Comparison of ENCODE assay signal across 1 cellular context in genomic region chr9:122159026-122159924, GRCh38.
TF ChIP-seq lines count a peak whose summit lies in the region.

Gene MORN5, plus strand, starts transcription at chr9:122159908. Its CDS starts 65 bp downstream, at chr9:122159973.
Gene NDUFA8, minus strand, starts transcription at chr9:122159779. Its CDS starts 102 bp downstream, at chr9:122159677.

TF ChIP-seq in H1, 55 proteins besides CTCF, POLR2A, EP300 and RAD21:
- no peak for TF ChIP-seq ATF3 (IDR thresholded peaks at IDR 0.05; ENCODE audit: insufficient read depth, low read depth, low read length)
- no peak for TF ChIP-seq SIX5 (IDR thresholded peaks at IDR 0.05; ENCODE audit: low read depth, low read length)
- no peak for TF ChIP-seq SRF (IDR thresholded peaks at IDR 0.05; ENCODE audit: low read depth, low read length)
- no peak for TF ChIP-seq SP4 (IDR thresholded peaks at IDR 0.05; ENCODE audit: low read length)
- TF ChIP-seq CHD7 (IDR thresholded peaks at IDR 0.05; ENCODE audit: insufficient replicate concordance, low read length) = no peak
- TF ChIP-seq ZNF274 (IDR thresholded peaks at IDR 0.05; ENCODE audit: borderline replicate concordance, extremely low read depth, low read length) = no peak
- TF ChIP-seq BRCA1 (IDR thresholded peaks at IDR 0.05; ENCODE audit: low read depth, low read length) = no peak
- no peak for TF ChIP-seq POU5F1 (IDR thresholded peaks at IDR 0.05; ENCODE audit: low read depth, low read length)
- no peak for TF ChIP-seq SAP30 (IDR thresholded peaks at IDR 0.05; ENCODE audit: insufficient read depth, insufficient replicate concordance, low read length)
- peak in 1 of 2 experiments; percentile 56; a peak in 1 of 4 replicates for TF ChIP-seq SIN3A (conservative IDR thresholded peaks at IDR 0.05 in 1 of 2, IDR thresholded peaks at IDR 0.05 in 1 of 2; ENCODE audit: low read depth in 1 of 2, low read length in 2 of 2)
- TF ChIP-seq CHD2 (IDR thresholded peaks at IDR 0.05; ENCODE audit: low read length) = no peak
- TF ChIP-seq HDAC6 (IDR thresholded peaks at IDR 0.05; ENCODE audit: low read depth, low read length) = no peak
- peak; percentile 54; the same call in 1 of the 2 replicates for TF ChIP-seq TBP (IDR thresholded peaks at IDR 0.05; ENCODE audit: low read depth, low read length)
- TF ChIP-seq TAF1 (IDR thresholded peaks at IDR 0.05; ENCODE audit: low read depth, low read length) = peak; percentile 61
- TF ChIP-seq SP1 (IDR thresholded peaks at IDR 0.05; ENCODE audit: low read depth, low read length) = no peak
- TF ChIP-seq BACH1 (IDR thresholded peaks at IDR 0.05; ENCODE audit: low read length) = no peak
- TF ChIP-seq KDM1A (IDR thresholded peaks at IDR 0.05; ENCODE audit: borderline replicate concordance, low read length) = no peak
- no peak for TF ChIP-seq BCL11A (IDR thresholded peaks at IDR 0.05; ENCODE audit: low read depth in 2 of 2, low read length in 2 of 2)
- TF ChIP-seq MAX (IDR thresholded peaks at IDR 0.05) = peak; percentile 71; the same call in 1 of the 2 replicates
- no peak for TF ChIP-seq USF2 (IDR thresholded peaks at IDR 0.05; ENCODE audit: low read length)
- no peak for TF ChIP-seq GTF2F1 (IDR thresholded peaks at IDR 0.05; ENCODE audit: borderline replicate concordance, low read depth, low read length)
- no peak for TF ChIP-seq ATF2 (IDR thresholded peaks at IDR 0.05; ENCODE audit: low read length)
- TF ChIP-seq NANOG (IDR thresholded peaks at IDR 0.05; ENCODE audit: insufficient read depth, low read depth, low read length, poor library complexity, severe bottlenecking) = no peak
- TF ChIP-seq CBX5 (IDR thresholded peaks at IDR 0.05; ENCODE audit: low read depth, low read length) = no peak
- TF ChIP-seq RNF2 (IDR thresholded peaks at IDR 0.05; ENCODE audit: borderline replicate concordance, low read depth, low read length, missing control alignments, poor library complexity, severe bottlenecking) = no peak
- TF ChIP-seq JUN (IDR thresholded peaks at IDR 0.05; ENCODE audit: low read depth, low read length) = no peak
- no peak for TF ChIP-seq CBX8 (IDR thresholded peaks at IDR 0.05; ENCODE audit: borderline replicate concordance, low read depth, low read length)
- TF ChIP-seq CHD1 (IDR thresholded peaks at IDR 0.05; ENCODE audit: low read depth, low read length) = no peak
- no peak for TF ChIP-seq SIRT6 (IDR thresholded peaks at IDR 0.05; ENCODE audit: low read length)
- TF ChIP-seq RXRA (IDR thresholded peaks at IDR 0.05; ENCODE audit: insufficient read depth, low read depth, low read length) = no peak
- no peak for TF ChIP-seq SP2 (IDR thresholded peaks at IDR 0.05; ENCODE audit: low read length)
- TF ChIP-seq EZH2 (IDR thresholded peaks at IDR 0.05; ENCODE audit: low read depth, low read length, severe bottlenecking) = no peak
- no peak for TF ChIP-seq TCF12 (IDR thresholded peaks at IDR 0.05; ENCODE audit: low read depth, low read length)
- no peak for TF ChIP-seq CTBP2 (IDR thresholded peaks at IDR 0.05; ENCODE audit: borderline replicate concordance, insufficient read depth, insufficient read length, low read length)
- no peak for TF ChIP-seq KDM5A (IDR thresholded peaks at IDR 0.05; ENCODE audit: low read length)
- peak; percentile 72; the same call in 1 of the 2 replicates for TF ChIP-seq PHF8 (conservative IDR thresholded peaks at IDR 0.05; ENCODE audit: low read depth, low read length)
- no peak for TF ChIP-seq HDAC2 (IDR thresholded peaks at IDR 0.05; ENCODE audit: borderline replicate concordance in 1 of 2, low read depth in 2 of 2, low read length in 2 of 2)
- no peak for TF ChIP-seq SUZ12 (IDR thresholded peaks at IDR 0.05; ENCODE audit: low read length)
- no peak for TF ChIP-seq EGR1 (IDR thresholded peaks at IDR 0.05; ENCODE audit: borderline replicate concordance, low read depth, low read length)
- TF ChIP-seq KDM4A (IDR thresholded peaks at IDR 0.05; ENCODE audit: low read depth, low read length, severe bottlenecking) = peak; percentile 78
- TF ChIP-seq TAF7 (optimal IDR thresholded peaks at IDR 0.05; ENCODE audit: borderline replicate concordance, low read depth, low read length) = no peak
- no peak for TF ChIP-seq TEAD4 (IDR thresholded peaks at IDR 0.05; ENCODE audit: low read depth, low read length)
- TF ChIP-seq FOSL1 (IDR thresholded peaks at IDR 0.05; ENCODE audit: insufficient read depth, low read depth, low read length) = no peak
- no peak for TF ChIP-seq YY1 (IDR thresholded peaks at IDR 0.05; ENCODE audit: low read depth, low read length)
- TF ChIP-seq CEBPB (IDR thresholded peaks at IDR 0.05; ENCODE audit: low read depth, low read length) = peak; percentile 46; the same call in 1 of the 2 replicates
- peak; percentile 74; the same call in 1 of the 2 replicates for TF ChIP-seq POLR2AphosphoS5 (IDR thresholded peaks at IDR 0.05; ENCODE audit: low read depth, low read length)
- no peak; the same call in 1 of the 2 replicates for TF ChIP-seq JUND (IDR thresholded peaks at IDR 0.05; ENCODE audit: low read length)
- peak; percentile 29; the same call in 1 of the 2 replicates for TF ChIP-seq E2F6 (IDR thresholded peaks at IDR 0.05)
- no peak for TF ChIP-seq MAFK (IDR thresholded peaks at IDR 0.05; ENCODE audit: low read depth, low read length)
- TF ChIP-seq CREB1 (IDR thresholded peaks at IDR 0.05) = no peak
- TF ChIP-seq RFX5 (IDR thresholded peaks at IDR 0.05; ENCODE audit: borderline replicate concordance, low read depth, low read length) = no peak
- peak; percentile 61; the same call in 1 of the 2 replicates for TF ChIP-seq RBBP5 (IDR thresholded peaks at IDR 0.05; ENCODE audit: borderline replicate concordance, low read depth, low read length)
- peak; percentile 92 for TF ChIP-seq ASH2L (IDR thresholded peaks at IDR 0.05; ENCODE audit: low read length)
- TF ChIP-seq NRF1 (IDR thresholded peaks at IDR 0.05; ENCODE audit: low read depth, low read length) = peak; percentile 98
- no peak for TF ChIP-seq GABPA (IDR thresholded peaks at IDR 0.05; ENCODE audit: borderline replicate concordance, insufficient read depth, low read length)
